1 cellular context compared by ENCODE assay signal in the genomic region with DNA sequence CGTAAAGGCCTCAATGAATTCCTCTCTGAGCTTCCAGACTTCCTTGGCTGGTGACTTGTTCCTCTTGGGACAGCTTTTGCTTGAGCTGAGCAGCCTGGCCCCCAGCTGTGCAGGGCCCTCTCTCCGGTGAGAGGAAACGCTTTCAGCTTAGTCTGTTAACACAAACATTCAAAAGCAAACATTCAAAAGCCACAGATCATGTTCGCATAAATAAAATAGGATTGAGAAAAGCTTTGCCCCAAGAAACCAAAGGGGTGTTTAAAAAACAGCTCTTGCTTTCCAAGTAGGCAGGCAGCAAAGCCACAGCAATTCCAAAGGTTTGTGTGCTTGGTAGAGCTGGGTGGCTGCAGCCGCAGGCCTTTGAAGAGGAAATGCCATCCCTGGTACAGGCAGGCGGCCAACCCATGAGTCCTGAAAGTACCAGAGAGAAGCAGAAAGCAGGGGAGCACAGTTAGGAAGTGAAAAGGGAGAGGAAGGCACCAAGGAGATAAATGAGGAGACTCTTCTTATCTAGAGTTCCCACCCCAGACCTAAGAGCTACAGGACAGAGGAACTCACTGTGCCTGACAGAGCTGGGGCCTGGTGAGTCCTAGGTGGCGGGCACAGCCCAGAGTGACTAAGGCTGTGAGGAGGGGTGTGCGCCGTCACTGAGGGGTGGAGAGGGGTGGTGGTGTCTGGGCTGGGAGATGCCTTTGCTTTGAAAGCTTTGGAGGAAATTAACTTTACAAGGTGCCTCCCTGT.
TF ChIP-seq lines count a peak whose summit lies in the region.

No MANE protein-coding gene starts in this region.

TF ChIP-seq in WTC11, 78 proteins besides CTCF, POLR2A, EP300 and RAD21 (continued from another document):
- no peak for TF ChIP-seq ARID4B (CRISPR knock-in tag; IDR thresholded peaks at IDR 0.05; ENCODE audit: borderline replicate concordance)
- TF ChIP-seq EMX1 (CRISPR knock-in tag; IDR thresholded peaks at IDR 0.05) = no peak
